ENCODE assay signal across 28 cellular contexts in genomic region chr2:167817908-167818307, GRCh38.
"Had no signal": no experiment of that assay in that cellular context is flagged by ENCODE, and none has a peak within 500 bp of the region (broad histone marks: within the 10 kb centered on the region; RNA-seq: fewer than 3 reads in every experiment).

No MANE protein-coding gene starts in this region.

- FAIRE-seq: colon, endometrium, endothelial cell of umbilical vein, frontal cortex had no signal

- H3K9me3 ChIP-seq: colonic mucosa, esophagus muscularis mucosa, esophagus squamous epithelium, gastrocnemius medialis, gastroesophageal sphincter, heart left ventricle, heart right ventricle had no signal

- H3K4me1 ChIP-seq: colonic mucosa, esophagus muscularis mucosa, esophagus squamous epithelium, foreskin keratinocyte, gastroesophageal sphincter, heart left ventricle, heart right ventricle had no signal

- H3K27me3 ChIP-seq: colonic mucosa, dorsolateral prefrontal cortex, esophagus muscularis mucosa, esophagus squamous epithelium, foreskin keratinocyte, gastrocnemius medialis, gastroesophageal sphincter, heart left ventricle, heart right ventricle had no signal

- H3K27ac ChIP-seq: colonic mucosa, coronary artery, dorsolateral prefrontal cortex, epithelial cell of prostate, esophagus muscularis mucosa, esophagus squamous epithelium, foreskin keratinocyte, gastrocnemius medialis, gastroesophageal sphincter, heart left ventricle, heart right ventricle had no signal

- H3K4me3 ChIP-seq: colonic mucosa, coronary artery, dorsolateral prefrontal cortex, esophagus muscularis mucosa, esophagus squamous epithelium, gastrocnemius medialis, gastroesophageal sphincter, heart left ventricle, heart right ventricle had no signal

- ATAC-seq: effector memory CD8-positive, alpha-beta T cell; esophagus mucosa; foreskin keratinocyte; gastrocnemius medialis; gastroesophageal sphincter; heart left ventricle; heart right ventricle had no signal

- H3K36me3 ChIP-seq: colonic mucosa, esophagus muscularis mucosa, esophagus squamous epithelium, gastrocnemius medialis, gastroesophageal sphincter, heart left ventricle, heart right ventricle had no signal

- DNase-seq: colonic mucosa; cortex of kidney; dermis blood vessel endothelial cell; dorsolateral prefrontal cortex; effector CD4-positive, alpha-beta T cell; effector CD8-positive, alpha-beta T cell; effector memory CD4-positive, alpha-beta T cell; effector memory CD8-positive, alpha-beta T cell; endodermal cell; erythroblast; esophagus squamous epithelium; foreskin fibroblast; foreskin keratinocyte; foreskin melanocyte; gastrocnemius medialis; glutamatergic neuron; head of caudate nucleus; heart left ventricle; heart right ventricle had no signal
